ENCODE assay signal across 8 cellular contexts in the genomic region with DNA sequence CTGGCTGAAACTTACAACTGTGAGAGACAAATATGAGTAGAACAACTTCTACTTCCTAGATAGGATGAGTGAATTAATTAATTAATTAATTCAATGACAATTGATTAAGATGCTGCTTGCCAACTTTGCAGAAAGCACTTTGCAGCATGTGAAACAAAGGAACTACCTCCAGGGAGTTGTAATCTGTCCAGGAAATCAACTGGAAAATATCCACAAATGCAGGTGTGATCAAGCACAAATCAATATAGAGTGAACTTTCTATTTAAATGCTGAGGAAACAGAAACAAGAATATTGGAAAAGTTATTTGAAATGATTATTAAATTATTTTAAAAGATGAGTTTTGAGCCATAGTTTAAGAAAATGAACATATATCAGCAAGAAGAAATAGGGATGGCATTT.
"Had no signal": no experiment of that assay in that cellular context is flagged by ENCODE, and none has a peak within 500 bp of the region (broad histone marks: within the 10 kb centered on the region; RNA-seq: fewer than 3 reads in every experiment).

No MANE protein-coding gene starts in this region.

- H2AFZ ChIP-seq: GM23248 had no signal

- DNase-seq: GM23248, GOT3, H7, HFFc6, IMR-90 had no signal

- ATAC-seq: HCT116 had no signal

- H3K36me3 ChIP-seq: HAP-1 had no signal

- FAIRE-seq: HTR-8/SVneo had no signal

- H3K9ac ChIP-seq: GM23248 had no signal

- H3K9me3 ChIP-seq: HAP-1 had no signal

- H3K4me1 ChIP-seq: HAP-1 had no signal

- H3K9me3 Mint-ChIP-seq: HFFc6 had no signal

- H3K4me3 ChIP-seq: GM23248, HAP-1 had no signal

- H3K27ac Mint-ChIP-seq: HFFc6 had no signal

- H3K4me3 Mint-ChIP-seq: HFFc6 had no signal

- H3K27ac ChIP-seq: GM23248 had no signal
